9 cellular contexts compared by ENCODE assay signal in genomic region chr22:17243524-17243923, GRCh38. TPM values are rescaled to one million over a fixed set of nuclear protein-coding genes. Genes with fewer than 3 reads are reported as not detected.
A peak's percentile ranks its signal among the peaks of the same experiment; 100 is the strongest.
DNase-seq lines count a peak whose midpoint lies in the region; ATAC-seq, FAIRE-seq and TF ChIP-seq lines count a peak whose summit lies in the region.
"Had no signal": no experiment of that assay in that cellular context is flagged by ENCODE, and none has a peak within 500 bp of the region (broad histone marks: within the 10 kb centered on the region; RNA-seq: fewer than 3 reads in every experiment).

No MANE protein-coding gene starts in this region.

- H4K20me1 ChIP-seq in K562 (replicated peaks; ENCODE audit: control insufficient read depth, insufficient read depth, low read length): no peaks in the 10 kb centered on the region; the same call in 1 of the 2 replicates

- no peaks in the 10 kb centered on the region for H3K9me3 ChIP-seq in K562 (replicated peaks; ENCODE audit: control insufficient read depth, insufficient read depth, low read depth, low read length)
- no peaks in the 10 kb centered on the region for H3K9me3 ChIP-seq in CD4-positive, alpha-beta memory T cell (ENCODE audit: control insufficient read depth in 1 of 2, low read length in 2 of 2)

- H3K9ac ChIP-seq in K562 (ENCODE audit: insufficient read depth in 1 of 2, low read depth in 2 of 2, low read length in 2 of 2): no peak overlapping the region

- in situ Hi-C loops in K562 (cut with MboI): no loop called here

- no peaks in the 10 kb centered on the region for H3K4me1 Mint-ChIP-seq in CD4-positive, alpha-beta memory T cell

- no peaks in the 10 kb centered on the region for H3K79me2 ChIP-seq in K562 (ENCODE audit: control insufficient read depth, insufficient read depth, low read length)

- H3K4me2 ChIP-seq in K562 (ENCODE audit: insufficient read depth, low read length): no peak overlapping the region

- ATAC-seq in GM19467 (IDR thresholded peaks at IDR 0.05; ENCODE audit: unreplicated experiment) (peak; percentile 77), HG03439 (IDR thresholded peaks at IDR 0.05; ENCODE audit: unreplicated experiment) (peak; percentile 68), K562 (peak; percentile 17; the same call in 1 of the 3 replicates)

- peak; percentile 64 for DNase-seq in GM10266 (ENCODE audit: extremely low spot score)
- DNase-seq in K562 (ENCODE audit: extremely low read depth in 1 of 4, low spot score in 3 of 4): peak in 1 of 4 experiments; percentile 9
- no peak for DNase-seq in CD4-positive, alpha-beta memory T cell
- DNase-seq in NCI-H2081 treated with DMSO at 0.1 percent for 48 hours (lab: John Stamatoyannopoulos, UW): no peak
- DNase-seq in dermis blood vessel endothelial cell: no peak
- no peak for DNase-seq in activated naive CD4-positive, alpha-beta T cell (lab: John Stamatoyannopoulos, UW)

- H3K36me3 ChIP-seq in K562 (ENCODE audit: control insufficient read depth, insufficient read depth, low read length): no peaks in the 10 kb centered on the region
- no peaks in the 10 kb centered on the region for H3K36me3 ChIP-seq in CD4-positive, alpha-beta memory T cell (ENCODE audit: insufficient read depth, low read length)

- peaks cover 25 to 48% of the 10 kb centered on the region in 2 experiments for H3K27me3 ChIP-seq in K562 (ENCODE audit: control insufficient read depth in 2 of 2, insufficient read depth in 2 of 2, low read length in 2 of 2)
- H3K27me3 ChIP-seq in CD4-positive, alpha-beta memory T cell (ENCODE audit: insufficient read depth, low read length): no peaks in the 10 kb centered on the region

- FAIRE-seq in K562 (lab: Jason Lieb, UNC): no peak

- TF ChIP-seq EP300 in K562 (IDR thresholded peaks at IDR 0.05; ENCODE audit: low read length): no peak

- no peaks in the 10 kb centered on the region for H3K27me3 Mint-ChIP-seq in CD4-positive, alpha-beta memory T cell

- no peak for TF ChIP-seq RAD21 in K562 (CRISPR knock-in tag; conservative IDR thresholded peaks at IDR 0.05 in 1 of 2, IDR thresholded peaks at IDR 0.05 in 1 of 2)

- H3K4me1 ChIP-seq in K562 (replicated peaks in 1 of 2; ENCODE audit: control insufficient read depth in 2 of 2, insufficient read depth in 2 of 2, low read length in 2 of 2): no peaks in the 10 kb centered on the region; a peak in 1 of 5 replicates
- no peaks in the 10 kb centered on the region for H3K4me1 ChIP-seq in CD4-positive, alpha-beta memory T cell (ENCODE audit: insufficient read depth, low read length)

- H3K27ac ChIP-seq in K562 (ENCODE audit: extremely low read depth, low read depth, low read length): no peak overlapping the region
- no peak overlapping the region for H3K27ac ChIP-seq in CD4-positive, alpha-beta memory T cell (ENCODE audit: low read depth, low read length)
- H3K27ac ChIP-seq: HL-60 had no signal

- intact Hi-C loops in K562 (cut with micrococcal nuclease): no loop called here
- intact Hi-C loops in CD4-positive, alpha-beta memory T cell (cut with micrococcal nuclease): no loop called here

- peak overlapping the region in 1 of 7 donors; percentile 61 for H3K27ac Mint-ChIP-seq in CD4-positive, alpha-beta memory T cell

- POLR2A ChIA-PET in K562 (lab: Yijun Ruan, JAX): no interaction called here
- POLR2A ChIA-PET in CD4-positive, alpha-beta memory T cell (lab: Charles Lee; ENCODE audit: partially characterized antibody): no interaction called here

- no peak overlapping the region for H3K4me3 ChIP-seq in K562
- no peak overlapping the region for H3K4me3 ChIP-seq in CD4-positive, alpha-beta memory T cell (ENCODE audit: low read length in 2 of 2)

- no TSS peak for BruUV-seq in K562 (replicated peaks; lab: Mats Ljungman, UMichigan)

- CTCF ChIA-PET in K562 (lab: Yijun Ruan, JAX; ENCODE audit: low intra/inter-chr PET ratio): no interaction called here
- CTCF ChIA-PET in CD4-positive, alpha-beta memory T cell (lab: Charles Lee; ENCODE audit: partially characterized antibody): interaction anchor here (1.3 kb wide), 1 partner anchor 31 kb away, joined by 3 read pairs; no protein-coding TSS in a partner anchor

- no peaks in the 10 kb centered on the region for H3K36me3 Mint-ChIP-seq in CD4-positive, alpha-beta memory T cell

- 2% methylated on average over 6 of the region's 6 CpGs for WGBS in K562 (ENCODE audit: insufficient coverage, low coverage, missing lambda C conversion rate)

- no peak for TF ChIP-seq CTCF in GM10266 (IDR thresholded peaks at IDR 0.05; ENCODE audit: control insufficient read depth, insufficient read depth, low read depth, missing control alignments)
- no peak for TF ChIP-seq CTCF in K562 (IDR thresholded peaks at IDR 0.05 in 2 of 3, conservative IDR thresholded peaks at IDR 0.05 in 1 of 3; ENCODE audit: insufficient read depth in 2 of 3, low read depth in 1 of 3, low read length in 3 of 3)

- H3K4me3 Mint-ChIP-seq in CD4-positive, alpha-beta memory T cell: no peak overlapping the region

- no peaks in the 10 kb centered on the region for H3K9me1 ChIP-seq in K562 (ENCODE audit: control insufficient read depth, insufficient read depth, low read length)

- no peaks in the 10 kb centered on the region for H3K9me3 Mint-ChIP-seq in CD4-positive, alpha-beta memory T cell

- no peak overlapping the region for H2AFZ ChIP-seq in K562 (ENCODE audit: low read depth, low read length)

- no peak for TF ChIP-seq POLR2A in K562 (conservative IDR thresholded peaks at IDR 0.05)

TF ChIP-seq in K562, 482 proteins besides CTCF, POLR2A, EP300 and RAD21:
- 0 out of 2 replicates have a peak, but pooled peaks have one; percentile 21 for TF ChIP-seq NFE2 (IDR thresholded peaks at IDR 0.05; ENCODE audit: low read depth)
- no peak for TF ChIP-seq KLF13 (tag; IDR thresholded peaks at IDR 0.05; ENCODE audit: borderline replicate concordance, low read depth)
- TF ChIP-seq MTA1 (IDR thresholded peaks at IDR 0.05; ENCODE audit: borderline replicate concordance): no peak
- peak; percentile 67 for TF ChIP-seq MAFG (tag; conservative IDR thresholded peaks at IDR 0.05)
- TF ChIP-seq ZNF384 (IDR thresholded peaks at IDR 0.05; ENCODE audit: low read depth, low read length): peak; percentile 83
- TF ChIP-seq TARDBP (IDR thresholded peaks at IDR 0.05): no peak
- no peak for TF ChIP-seq SMARCA5 (IDR thresholded peaks at IDR 0.05)
- no peak for TF ChIP-seq RBM15 (IDR thresholded peaks at IDR 0.05; ENCODE audit: insufficient read depth, low read length)
- TF ChIP-seq MCM7 (IDR thresholded peaks at IDR 0.05): no peak
- no peak for TF ChIP-seq SPI1 (IDR thresholded peaks at IDR 0.05; ENCODE audit: borderline replicate concordance, low read depth, low read length)
- TF ChIP-seq ZNF584 (CRISPR knock-in tag; IDR thresholded peaks at IDR 0.05; ENCODE audit: low read depth): no peak
- TF ChIP-seq ZNF282 (CRISPR knock-in tag; IDR thresholded peaks at IDR 0.05): no peak
- TF ChIP-seq FOSL1 (tag; conservative IDR thresholded peaks at IDR 0.05): peak; percentile 41
- no peak for TF ChIP-seq KAT8 (IDR thresholded peaks at IDR 0.05; ENCODE audit: low read depth)
- TF ChIP-seq MTF1 (CRISPR knock-in tag; IDR thresholded peaks at IDR 0.05; ENCODE audit: borderline replicate concordance): no peak
- no peak for TF ChIP-seq POLR2H (tag; IDR thresholded peaks at IDR 0.05; ENCODE audit: low read depth)
- TF ChIP-seq SP1 (CRISPR knock-in tag; IDR thresholded peaks at IDR 0.05): no peak
- TF ChIP-seq CHD4 (IDR thresholded peaks at IDR 0.05; ENCODE audit: insufficient read depth, insufficient replicate concordance, low read depth, low read length, poor library complexity, severe bottlenecking): no peak
- TF ChIP-seq MCM2 (IDR thresholded peaks at IDR 0.05; ENCODE audit: low read depth): no peak
- peak; percentile 30; the same call in 1 of the 2 replicates for TF ChIP-seq ZNF316 (IDR thresholded peaks at IDR 0.05)

RNA-seq across cellular contexts. Expression of gene ADA2, which starts 24.3 kb away (rescaled TPM):
- not detected in 2 replicates for total RNA-seq in K562 (2011; cell fraction: chromatin; rRNA removed; ENCODE audit: low replicate concordance)
- total RNA-seq in K562 (2011; cell fraction: nucleolus; rRNA removed): not detected in 2 replicates
- total RNA-seq in K562 (2011; cell fraction: nucleoplasm; rRNA removed): not detected in 2 replicates
- total RNA-seq in K562 (2014; rRNA removed) (not detected in 2 replicates), K562 (2014; rRNA removed; fragmentation: Illumina TruSeq; extraction: Trizol) (not detected in 2 replicates), K562 (2015; rRNA removed; fragmentation: Illumina TruSeq; extraction: Trizol) (not detected in 2 replicates), K562 (2021) (0.20 and 0.44 TPM in 2 replicates), dermis blood vessel endothelial cell (5.3 and 8.9 TPM in 2 replicates)
- polyA plus RNA-seq in K562 (2011; rRNA removed) (not detected in 2 replicates), K562 (2014; fragmentation: Illumina TruSeq; extraction: Trizol) (not detected in 2 replicates), K562 (2014; fragmentation: Nextera tagmentation; extraction: Ambion mirVana) (not detected), K562 (2014; rRNA removed) (not detected in 2 replicates)
- polyA plus RNA-seq in K562 (2011; cell fraction: cytosol; rRNA removed): not detected in 2 replicates
- not detected in 2 replicates for polyA plus RNA-seq in K562 (2011; cell fraction: nucleus; rRNA removed)
- polyA plus RNA-seq in K562 (2012): 0.10 TPM in 1 of 2 replicates, not detected in the other
- polyA minus RNA-seq in K562 (2011; rRNA and poly(A)+ RNA removed): not detected in 2 replicates
- polyA minus RNA-seq in K562 (2011; cell fraction: cytosol; rRNA and poly(A)+ RNA removed): not detected in 2 replicates
- not detected in 2 replicates for polyA minus RNA-seq in K562 (2011; cell fraction: nucleus; rRNA and poly(A)+ RNA removed)
- 100 to 1,000 TPM; 133 to 147 TPM for total RNA-seq in CD4-positive, alpha-beta memory T cell
- polyA plus RNA-seq in CD4-positive, alpha-beta memory T cell: 10 to 100 TPM; 67.3 to 77.1 TPM

Comparison
In these comparisons a context has a peak if more than half of its experiments do, and no peak if none do; other contexts are left out.
1. ATAC-seq: peak in every context shown above with its lines; median percentile 77 in GM19467; 68 in HG03439; 17 in K562.
2. RNA of gene ADA2, which starts 24.3 kb away (total RNA-seq): 133 to 147 TPM in CD4-positive, alpha-beta memory T cell; 5.3 to 8.9 TPM in dermis blood vessel endothelial cell and 0.20 to 0.44 TPM in K562; every median in the first group is over 10 times any median in the second.